ENCODE assay signal across 21 cellular contexts in the genomic region with DNA sequence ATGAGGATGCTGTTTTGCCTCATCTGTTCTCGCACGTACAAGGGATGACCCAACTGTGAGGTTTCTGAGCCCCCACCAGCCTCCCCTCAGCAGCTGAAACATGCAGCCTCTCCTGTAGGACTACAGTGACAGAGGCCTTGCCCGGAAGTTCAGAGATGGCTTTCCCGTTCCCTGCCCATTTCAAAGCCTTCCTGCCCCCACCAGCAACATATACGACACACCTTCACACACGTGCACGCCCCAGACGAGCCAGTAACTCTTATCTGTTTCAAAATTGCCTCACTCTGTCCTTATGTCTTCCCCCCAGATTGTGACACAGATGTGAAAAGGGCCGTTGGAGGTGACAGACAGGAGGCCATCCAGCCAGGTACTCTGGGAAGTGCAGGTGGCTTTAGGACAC.
DNase-seq lines count a peak whose midpoint lies in the region; ATAC-seq, FAIRE-seq and TF ChIP-seq lines count a peak whose summit lies in the region.
"Had no signal": no experiment of that assay in that cellular context is flagged by ENCODE, and none has a peak within 500 bp of the region (broad histone marks: within the 10 kb centered on the region; RNA-seq: fewer than 3 reads in every experiment).

No MANE protein-coding gene starts in this region.

- peaks cover 10% of the 10 kb centered on the region for H3K27me3 Mint-ChIP-seq in IgD-negative memory B cell
- H3K27me3 Mint-ChIP-seq in T-helper 2 cell treated with Interferon-gamma antibody and Interleukin-4, amounts not matched to agents 5 μg/mL and 100 μg/mL, for 36 hours (ENCODE audit: low read depth) = peaks cover 2% of the 10 kb centered on the region

- H3K36me3 ChIP-seq in K562 (ENCODE audit: control insufficient read depth, insufficient read depth, low read length) (no peaks in the 10 kb centered on the region), iPS-20b (ENCODE audit: insufficient read depth, low read depth, low read length) (peaks cover 62% of the 10 kb centered on the region), smooth muscle cell (ENCODE audit: low read depth) (peaks cover 7% of the 10 kb centered on the region)
- H3K36me3 ChIP-seq: BLaER1 treated with 17β-estradiol and CSF1 and Interleukin-3, amounts not matched to agents 10 nM and 100 nM had no signal

- H3K4me1 ChIP-seq in K562 (replicated peaks in 1 of 2; ENCODE audit: control insufficient read depth in 2 of 2, insufficient read depth in 2 of 2, low read length in 2 of 2) (peaks cover 7 to 17% of the 10 kb centered on the region in 2 experiments; a peak in 4 of 5 replicates), iPS-20b (ENCODE audit: insufficient read depth, low read length) (no peaks in the 10 kb centered on the region; the same call in 1 of the 2 replicates), smooth muscle cell (ENCODE audit: low read depth) (no peaks in the 10 kb centered on the region)

- H3K36me3 Mint-ChIP-seq in IgD-negative memory B cell = no peaks in the 10 kb centered on the region
- no peaks in the 10 kb centered on the region for H3K36me3 Mint-ChIP-seq in T-helper 2 cell treated with Interferon-gamma antibody and Interleukin-4, amounts not matched to agents 5 μg/mL and 100 μg/mL, for 36 hours (ENCODE audit: low read depth)
- H3K36me3 Mint-ChIP-seq: CD8-positive, alpha-beta T cell had no signal

- no peak for TF ChIP-seq POLR2A in K562 (conservative IDR thresholded peaks at IDR 0.05)

- no peak for TF ChIP-seq RAD21 in K562 (CRISPR knock-in tag; conservative IDR thresholded peaks at IDR 0.05 in 1 of 2, IDR thresholded peaks at IDR 0.05 in 1 of 2)

- WGBS in K562 (ENCODE audit: insufficient coverage, low coverage, missing lambda C conversion rate) = 24% methylated on average over 9 of the region's 9 CpGs
- 93% methylated on average over 9 of the region's 9 CpGs for WGBS in smooth muscle cell (ENCODE audit: low lambda C conversion rate)

- no peaks in the 10 kb centered on the region for H3K9me1 ChIP-seq in K562 (ENCODE audit: control insufficient read depth, insufficient read depth, low read length)

- H3K4me3 Mint-ChIP-seq in IgD-negative memory B cell = peak overlapping the region in 1 of 4 donors; percentile 28
- no peak overlapping the region for H3K4me3 Mint-ChIP-seq in T-helper 2 cell treated with Interferon-gamma antibody and Interleukin-4, amounts not matched to agents 5 μg/mL and 100 μg/mL, for 36 hours
- H3K4me3 Mint-ChIP-seq: CD8-positive, alpha-beta T cell; GM23338 had no signal

- no peak overlapping the region for H3K4me3 ChIP-seq in K562
- no peak overlapping the region for H3K4me3 ChIP-seq in iPS-20b (ENCODE audit: low read length)
- no peak overlapping the region for H3K4me3 ChIP-seq in smooth muscle cell
- H3K4me3 ChIP-seq: BLaER1 treated with 17β-estradiol and CSF1 and Interleukin-3, amounts not matched to agents 10 nM and 100 nM; GM23338; Peyer's patch; SJSA1 had no signal

- H3F3A ChIP-seq in smooth muscle cell (ENCODE audit: low read depth) = peaks cover 78% of the 10 kb centered on the region

- H3K9me3 ChIP-seq in K562 (replicated peaks; ENCODE audit: control insufficient read depth, insufficient read depth, low read depth, low read length) (no peaks in the 10 kb centered on the region), iPS-20b (ENCODE audit: insufficient read depth, low read depth, low read length) (no peaks in the 10 kb centered on the region), smooth muscle cell (replicated peaks; ENCODE audit: low read depth) (no peaks in the 10 kb centered on the region)
- H3K9me3 ChIP-seq: BLaER1 treated with 17β-estradiol and CSF1 and Interleukin-3, amounts not matched to agents 10 nM and 100 nM; Peyer's patch; SJSA1 had no signal

- no peak for DNase-seq in K562 (ENCODE audit: extremely low read depth in 1 of 4, low spot score in 3 of 4)
- DNase-seq in smooth muscle cell (lab: John Stamatoyannopoulos, UW; ENCODE audit: unreplicated experiment) = no peak
- DNase-seq in T-helper 2 cell treated with Interferon-gamma antibody and Interleukin-4, amounts not matched to agents 5 μg/mL and 100 μg/mL, for 36 hours (ENCODE audit: low spot score) = no peak
- no peak for DNase-seq in NCI-H446 (lab: John Stamatoyannopoulos, UW)
- DNase-seq: Calu3; CD8-positive, alpha-beta T cell; NCI-H1048; NCI-H1436 treated with DMSO at 0.1 percent for 48 hours; NCI-H2171 treated with DMSO at 0.1 percent for 48 hours; NCI-H510A; NK-92 treated with Interleukin-12 subunit alpha and Interleukin-12 subunit beta, amount 100 ng/mL, for 24 hours; Peyer's patch had no signal

- H3K9me3 Mint-ChIP-seq in IgD-negative memory B cell = no peaks in the 10 kb centered on the region
- H3K9me3 Mint-ChIP-seq in T-helper 2 cell treated with Interferon-gamma antibody and Interleukin-4, amounts not matched to agents 5 μg/mL and 100 μg/mL, for 36 hours = no peaks in the 10 kb centered on the region
- H3K9me3 Mint-ChIP-seq: CD8-positive, alpha-beta T cell; GM23338 had no signal

- ATAC-seq in K562 = no peak
- no peak for ATAC-seq in GM18868 (IDR thresholded peaks at IDR 0.05; ENCODE audit: unreplicated experiment)
- ATAC-seq: CD8-positive, alpha-beta T cell; HCT116 had no signal

- H3K9ac ChIP-seq in K562 (ENCODE audit: insufficient read depth in 1 of 2, low read depth in 2 of 2, low read length in 2 of 2) (no peak overlapping the region), iPS-20b (ENCODE audit: low read depth, low read length) (0 out of 2 replicates have a peak overlapping the region, but pooled peaks have one; percentile 14), smooth muscle cell (ENCODE audit: low read depth) (no peak overlapping the region)
- H3K9ac ChIP-seq: KMS-11 had no signal

- H2AFZ ChIP-seq in K562 (ENCODE audit: low read depth, low read length) (0 out of 2 replicates have a peak overlapping the region, but pooled peaks have one; percentile 24), smooth muscle cell (ENCODE audit: low read depth) (no peak overlapping the region)
- H2AFZ ChIP-seq: GM23338 had no signal

- H3K4me2 ChIP-seq in K562 (ENCODE audit: insufficient read depth, low read length) = no peak overlapping the region
- no peak overlapping the region for H3K4me2 ChIP-seq in smooth muscle cell
- H3K4me2 ChIP-seq: GM23338 had no signal

- no peak for FAIRE-seq in K562 (lab: Jason Lieb, UNC)
- FAIRE-seq: GM12891 had no signal

- H3K27ac ChIP-seq in K562 (ENCODE audit: extremely low read depth, low read depth, low read length) (no peak overlapping the region), iPS-20b (ENCODE audit: low read length) (no peak overlapping the region), smooth muscle cell (ENCODE audit: low read depth) (peak overlapping the region; percentile 29)
- H3K27ac ChIP-seq: KMS-11, Peyer's patch, SJSA1 had no signal

- H3K27ac Mint-ChIP-seq in IgD-negative memory B cell = peak overlapping the region in 2 of 3 donors; percentile 24 to 52
- no peak overlapping the region for H3K27ac Mint-ChIP-seq in T-helper 2 cell treated with Interferon-gamma antibody and Interleukin-4, amounts not matched to agents 5 μg/mL and 100 μg/mL, for 36 hours
- H3K27ac Mint-ChIP-seq: CD8-positive, alpha-beta T cell; GM23338 had no signal

- H3K27me3 ChIP-seq in K562 (ENCODE audit: control insufficient read depth in 2 of 2, insufficient read depth in 2 of 2, low read length in 2 of 2) (no peaks in the 10 kb centered on the region), iPS-20b (ENCODE audit: insufficient read depth, low read length) (no peaks in the 10 kb centered on the region), smooth muscle cell (ENCODE audit: low read depth) (no peaks in the 10 kb centered on the region)
- H3K27me3 ChIP-seq: BLaER1 treated with 17β-estradiol and CSF1 and Interleukin-3, amounts not matched to agents 10 nM and 100 nM; Peyer's patch had no signal

- H3K4me1 Mint-ChIP-seq in IgD-negative memory B cell = peaks cover 7 to 22% (median 17%) of the 10 kb centered on the region in 3 donors
- H3K4me1 Mint-ChIP-seq in T-helper 2 cell treated with Interferon-gamma antibody and Interleukin-4, amounts not matched to agents 5 μg/mL and 100 μg/mL, for 36 hours (ENCODE audit: low read depth) = no peaks in the 10 kb centered on the region

- POLR2A ChIA-PET in K562 (lab: Yijun Ruan, JAX) = no interaction called here

- H3K79me2 ChIP-seq in K562 (ENCODE audit: control insufficient read depth, insufficient read depth, low read length) (no peaks in the 10 kb centered on the region), smooth muscle cell (ENCODE audit: low read depth) (no peaks in the 10 kb centered on the region)

- intact Hi-C loops in K562 (cut with micrococcal nuclease) = no loop called here

- in situ Hi-C loops in K562 (cut with MboI) = loop anchor here (10.0 kb wide), 1 partner anchor 349 kb away; no protein-coding TSS in a partner anchor

- no peaks in the 10 kb centered on the region for H4K20me1 ChIP-seq in K562 (replicated peaks; ENCODE audit: control insufficient read depth, insufficient read depth, low read length)
- peaks cover 98% of the 10 kb centered on the region for H4K20me1 ChIP-seq in smooth muscle cell (ENCODE audit: low read depth)

- BruUV-seq in K562 (replicated peaks; lab: Mats Ljungman, UMichigan) = no TSS peak

- TF ChIP-seq EP300 in K562 (IDR thresholded peaks at IDR 0.05; ENCODE audit: low read length) = no peak

- TF ChIP-seq CTCF in K562 (IDR thresholded peaks at IDR 0.05 in 2 of 3, conservative IDR thresholded peaks at IDR 0.05 in 1 of 3; ENCODE audit: insufficient read depth in 2 of 3, low read depth in 1 of 3, low read length in 3 of 3) = no peak
- TF ChIP-seq CTCF in smooth muscle cell (IDR thresholded peaks at IDR 0.05; ENCODE audit: borderline replicate concordance, insufficient read depth, poor library complexity, severe bottlenecking) = no peak

- CTCF ChIA-PET in K562 (lab: Yijun Ruan, JAX; ENCODE audit: low intra/inter-chr PET ratio) = no interaction called here

TF ChIP-seq in K562, 482 proteins besides CTCF, POLR2A, EP300 and RAD21:
- TF ChIP-seq BHLHE40 (IDR thresholded peaks at IDR 0.05; ENCODE audit: low read length) (0 out of 2 replicates have a peak, but pooled peaks have one; percentile 18), MCM3 (IDR thresholded peaks at IDR 0.05) (no peak), PREB (CRISPR knock-in tag; IDR thresholded peaks at IDR 0.05) (no peak), JUN (IDR thresholded peaks at IDR 0.05; ENCODE audit: borderline replicate concordance, low read depth, low read length) (no peak), JUN (CRISPR knock-in tag; IDR thresholded peaks at IDR 0.05; ENCODE audit: borderline replicate concordance) (no peak)
TF ChIP-seq in K562: peak in this region for 1.
